Comparison of ENCODE assay signal across 10 cellular contexts in the genomic region with DNA sequence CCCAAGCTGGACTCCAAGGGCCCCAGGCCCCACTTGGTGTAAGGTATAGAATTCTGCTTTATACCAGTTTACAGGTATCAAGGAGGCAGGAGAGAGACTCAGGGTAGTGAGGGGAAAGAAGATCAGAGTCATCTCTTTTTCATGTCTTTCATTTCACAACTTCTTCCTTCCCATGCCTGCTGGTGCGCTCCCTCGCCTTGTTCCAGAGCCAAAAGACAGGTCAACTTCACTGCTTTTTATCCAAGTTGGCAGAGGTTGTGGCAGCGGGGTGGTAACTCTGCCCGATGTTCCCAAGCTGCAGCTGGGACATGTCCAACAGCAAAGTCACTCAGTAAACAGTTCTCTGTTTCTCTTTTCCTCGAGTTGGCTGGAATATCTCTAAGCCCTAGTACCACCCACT.
DNase-seq lines count a peak whose midpoint lies in the region; ATAC-seq and TF ChIP-seq lines count a peak whose summit lies in the region.
"Had no signal": no experiment of that assay in that cellular context is flagged by ENCODE, and none has a peak within 500 bp of the region (broad histone marks: within the 10 kb centered on the region; RNA-seq: fewer than 3 reads in every experiment).

No MANE protein-coding gene starts in this region.

- H3K9me3 Mint-ChIP-seq in HFFc6: no peaks in the 10 kb centered on the region
- H3K9me3 Mint-ChIP-seq: activated T-helper 1 cell treated with anti-CD3 and anti-CD28 coated beads, Interleukin-12 subunit alpha, Interleukin-12 subunit beta, Interleukin-2, Interleukin-4 antibody, amounts not matched to agents 30 ng/mL and 10 ng/mL and 1 ng/mL, durations not matched to agents 14 hours and 24 hours and 36 hours had no signal

- no peaks in the 10 kb centered on the region for H3K36me3 Mint-ChIP-seq in HFFc6 (ENCODE audit: low read depth)

- H3K4me3 ChIP-seq in dorsolateral prefrontal cortex (peak overlapping the region in 22 of 59 donors; percentile 4 to 46 (median 17)), right lobe of liver (no peak overlapping the region), stomach smooth muscle (ENCODE audit: low read length in 2 of 2) (no peak overlapping the region), WERI-Rb-1 (ENCODE audit: low read depth, low read length) (no peak overlapping the region)

- no peaks in the 10 kb centered on the region for H3K27me3 ChIP-seq in dorsolateral prefrontal cortex
- H3K27me3 ChIP-seq in right lobe of liver: no peaks in the 10 kb centered on the region
- H3K27me3 ChIP-seq in stomach smooth muscle (ENCODE audit: control insufficient read depth in 1 of 2, insufficient read depth in 2 of 2, low read length in 2 of 2): no peaks in the 10 kb centered on the region
- H3K27me3 ChIP-seq in WERI-Rb-1 (ENCODE audit: insufficient read depth, low read depth, severe bottlenecking): no peaks in the 10 kb centered on the region

- DNase-seq in NCI-H446 (lab: John Stamatoyannopoulos, UW) (peak; percentile 88 to 93), dorsolateral prefrontal cortex (peak; percentile 13 to 72 (median 64)), right lobe of liver (peak; percentile 81 to 92 (median 85)), HFFc6 (no peak), WERI-Rb-1 (no peak)
- DNase-seq in NK-92 treated with Interleukin-12 subunit alpha and Interleukin-12 subunit beta, amount 100 ng/mL, for 24 hours (lab: John Stamatoyannopoulos, UW): no peak
- no peak for DNase-seq in activated CD4-positive, alpha-beta T cell treated with anti-CD3 and anti-CD28 coated beads for 1 hour
- DNase-seq: stimulated activated CD4-positive, alpha-beta T cell treated with anti-CD3 and anti-CD28 coated beads, Interleukin-1b, Interleukin-23, amount 100 ng/mL, for 48 hours had no signal

- WGBS in right lobe of liver (ENCODE audit: insufficient coverage, low coverage, low lambda C conversion rate, missing lambda C conversion rate): 31% methylated on average over 5 of the region's 5 CpGs

- no peak overlapping the region for H3K4me3 Mint-ChIP-seq in HFFc6
- H3K4me3 Mint-ChIP-seq: activated T-helper 1 cell treated with anti-CD3 and anti-CD28 coated beads, Interleukin-12 subunit alpha, Interleukin-12 subunit beta, Interleukin-2, Interleukin-4 antibody, amounts not matched to agents 30 ng/mL and 10 ng/mL and 1 ng/mL, durations not matched to agents 14 hours and 24 hours and 36 hours had no signal

- H3K36me3 ChIP-seq in right lobe of liver (no peaks in the 10 kb centered on the region), stomach smooth muscle (ENCODE audit: control insufficient read depth in 2 of 2, insufficient read depth in 2 of 2, low read length in 2 of 2) (no peaks in the 10 kb centered on the region), WERI-Rb-1 (no peaks in the 10 kb centered on the region)

- H3K9me3 ChIP-seq in right lobe of liver (no peaks in the 10 kb centered on the region), stomach smooth muscle (ENCODE audit: control insufficient read depth in 2 of 2, low read length in 2 of 2) (no peaks in the 10 kb centered on the region), WERI-Rb-1 (ENCODE audit: severe bottlenecking) (no peaks in the 10 kb centered on the region)

- H3K27me3 Mint-ChIP-seq in HFFc6 (ENCODE audit: insufficient read depth): peaks cover 3% of the 10 kb centered on the region

- H3K27ac ChIP-seq in dorsolateral prefrontal cortex: peak overlapping the region in 55 of 59 donors; percentile 2 to 86 (median 64)
- peak overlapping the region; percentile 33 to 41 (median 33) for H3K27ac ChIP-seq in right lobe of liver
- H3K27ac ChIP-seq in stomach smooth muscle (ENCODE audit: low read length): peak overlapping the region; percentile 81
- H3K27ac ChIP-seq in WERI-Rb-1: no peak overlapping the region

- H3K27ac Mint-ChIP-seq in HFFc6: no peak overlapping the region
- H3K27ac Mint-ChIP-seq: activated T-helper 1 cell treated with anti-CD3 and anti-CD28 coated beads, Interleukin-12 subunit alpha, Interleukin-12 subunit beta, Interleukin-2, Interleukin-4 antibody, amounts not matched to agents 30 ng/mL and 10 ng/mL and 1 ng/mL, durations not matched to agents 14 hours and 24 hours and 36 hours had no signal

- peak overlapping the region; percentile 29 to 52 for H3K9ac ChIP-seq in stomach smooth muscle (ENCODE audit: low read length in 2 of 2)

- TF ChIP-seq POLR2A in right lobe of liver (IDR thresholded peaks at IDR 0.05): no peak

- peaks cover 22% of the 10 kb centered on the region for H3K4me1 Mint-ChIP-seq in HFFc6 (ENCODE audit: low read depth)

- peak; percentile 95 to 98 (median 96) for ATAC-seq in right lobe of liver

- intact Hi-C loops in dorsolateral prefrontal cortex (cut with DNase I) (no loop called here), right lobe of liver (cut with DNase I) (no loop called here)

- TF ChIP-seq CTCF in dorsolateral prefrontal cortex (IDR thresholded peaks at IDR 0.05 in 54 of 56, conservative IDR thresholded peaks at IDR 0.05 in 2 of 56; ENCODE audit: low read depth in 1 of 56, partially characterized antibody in 56 of 56): no peak
- no peak for TF ChIP-seq CTCF in right lobe of liver (IDR thresholded peaks at IDR 0.05)
- no peak for TF ChIP-seq CTCF in HFFc6 (IDR thresholded peaks at IDR 0.05)
- TF ChIP-seq CTCF in WERI-Rb-1 (IDR thresholded peaks at IDR 0.05; ENCODE audit: low read depth, low read length): no peak

- H3K4me1 ChIP-seq in right lobe of liver (peaks cover 0 to 28% (median 7%) of the 10 kb centered on the region in 4 donors), stomach smooth muscle (ENCODE audit: control insufficient read depth, insufficient read depth, low read length) (peaks cover 6% of the 10 kb centered on the region)

Comparison
In these comparisons a context has a peak if more than half of its experiments do, and no peak if none do; other contexts are left out.
1. DNase-seq: peak in NCI-H446 (2 of 2), dorsolateral prefrontal cortex (10 of 10) and right lobe of liver (3 of 3); none in NK-92 treated with Interleukin-12 subunit alpha and Interleukin-12 subunit beta, amount 100 ng/mL, for 24 hours (single experiment), HFFc6 (single experiment), activated CD4-positive, alpha-beta T cell treated with anti-CD3 and anti-CD28 coated beads for 1 hour (single experiment) and WERI-Rb-1 (single experiment).